In the genomic region with DNA sequence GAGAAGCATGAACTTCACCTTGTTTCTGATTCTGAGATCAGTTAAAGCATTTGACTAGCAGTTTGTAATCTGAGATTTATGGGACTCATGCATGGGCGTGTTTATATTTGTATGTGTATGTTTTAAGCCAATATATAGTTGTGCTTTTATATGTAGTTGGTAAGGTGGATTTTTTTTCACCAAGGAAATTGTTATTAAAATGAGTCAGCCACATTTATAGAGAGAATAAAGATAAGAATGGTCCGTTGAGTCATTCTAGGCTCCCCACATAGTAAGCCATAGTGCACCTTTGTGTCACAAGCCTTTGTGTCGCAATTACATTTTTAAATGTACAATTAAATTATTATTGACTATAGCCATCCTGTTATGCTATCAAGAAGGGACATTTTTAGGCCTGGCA, we compare ENCODE assay signal across 16 cellular contexts.
DNase-seq lines count a peak whose midpoint lies in the region; ATAC-seq, FAIRE-seq and TF ChIP-seq lines count a peak whose summit lies in the region.
"Had no signal": no experiment of that assay in that cellular context is flagged by ENCODE, and none has a peak within 500 bp of the region (broad histone marks: within the 10 kb centered on the region; RNA-seq: fewer than 3 reads in every experiment).

No MANE protein-coding gene starts in this region.

- FAIRE-seq in small intestine (lab: Jason Lieb, UNC): peak; percentile 57
- FAIRE-seq: GM18507 had no signal

- TF ChIP-seq POLR2A in esophagus squamous epithelium (IDR thresholded peaks at IDR 0.05) (no peak), spleen (IDR thresholded peaks at IDR 0.05) (no peak)

- POLR2A ChIA-PET in HEK293 (lab: Yijun Ruan, JAX): no interaction called here

- TF ChIP-seq CTCF in HEK293 (tag by site-specific recombination; IDR thresholded peaks at IDR 0.05) (no peak), RWPE2 (IDR thresholded peaks at IDR 0.05; ENCODE audit: poor library complexity, severe bottlenecking) (no peak), esophagus squamous epithelium (IDR thresholded peaks at IDR 0.05) (no peak), spleen (IDR thresholded peaks at IDR 0.05 in 8 of 11, conservative IDR thresholded peaks at IDR 0.05 in 3 of 11) (no peak)

- CTCF ChIA-PET in HEK293 (lab: Yijun Ruan, JAX): interaction anchor here (0.6 to 0.7 kb wide), 2 partner anchors 48 to 333 kb away, joined by 3 to 4 read pairs; a partner anchor contains a TSS

- H3K36me3 ChIP-seq in HEK293 (ENCODE audit: control insufficient read depth in 2 of 2, insufficient read depth in 1 of 2, low read length in 2 of 2) (peaks cover 3 to 8% of the 10 kb centered on the region in 2 experiments; a peak in 2 of 3 replicates), RWPE2 (ENCODE audit: low read depth) (peaks cover 35% of the 10 kb centered on the region), esophagus squamous epithelium (peaks cover 0 to 43% (median 0%) of the 10 kb centered on the region in 3 donors), small intestine (ENCODE audit: control insufficient read depth in 2 of 2, insufficient read depth in 2 of 2, low read length in 2 of 2) (no peaks in the 10 kb centered on the region), spleen (peaks cover 0 to 48% (median 0%) of the 10 kb centered on the region in 6 donors)
- H3K36me3 ChIP-seq: prostate gland had no signal

- ATAC-seq in RWPE2 (ENCODE audit: low read depth) (peak; percentile 87), HG02759 (IDR thresholded peaks at IDR 0.05; ENCODE audit: unreplicated experiment) (no peak)

- H3K27ac ChIP-seq in HEK293 (ENCODE audit: extremely low read depth, low read depth, low read length) (no peak overlapping the region), RWPE2 (ENCODE audit: poor library complexity, severe bottlenecking) (peak overlapping the region; percentile 37), esophagus squamous epithelium (peak overlapping the region in 3 of 4 donors; percentile 50 to 68 (median 59)), small intestine (ENCODE audit: low read depth in 1 of 2, low read length in 1 of 2) (peak overlapping the region; percentile 84 to 85), spleen (no peak overlapping the region)
- H3K27ac ChIP-seq: BLaER1 treated with 17β-estradiol and CSF1 and Interleukin-3, amounts not matched to agents 10 nM and 100 nM; prostate gland had no signal

- H3K9me3 ChIP-seq in HEK293 (ENCODE audit: control insufficient read depth, insufficient read depth, low read depth, low read length): no peaks in the 10 kb centered on the region
- no peaks in the 10 kb centered on the region for H3K9me3 ChIP-seq in RWPE2 (ENCODE audit: severe bottlenecking)
- H3K9me3 ChIP-seq in esophagus squamous epithelium: no peaks in the 10 kb centered on the region
- H3K9me3 ChIP-seq in small intestine (ENCODE audit: control insufficient read depth, low read depth): no peaks in the 10 kb centered on the region
- no peaks in the 10 kb centered on the region for H3K9me3 ChIP-seq in spleen
- H3K9me3 ChIP-seq: BLaER1 treated with 17β-estradiol and CSF1 and Interleukin-3, amounts not matched to agents 10 nM and 100 nM; prostate gland had no signal

- intact Hi-C loops in esophagus squamous epithelium (cut with DNase I): no loop called here
- intact Hi-C loops in spleen (cut with DNase I; ENCODE audit: low total_unique reads): no loop called here

- 82 to 85% methylated on average over 3 of the region's 3 CpGs for WGBS in esophagus squamous epithelium, 2 donors
- WGBS in small intestine, 3 donors: 16 to 68% (median 37%) methylated on average over 3 of the region's 3 CpGs
- 92 to 96% (median 94%) methylated on average over 3 of the region's 3 CpGs for WGBS in spleen, 5 donors

- DNase-seq in RWPE2 (ENCODE audit: low spot score) (no peak), esophagus squamous epithelium (lab: John Stamatoyannopoulos, UW) (no peak), small intestine (peak; percentile 88), spleen (no peak), DMS79 treated with DMSO at 0.1 percent for 48 hours (lab: John Stamatoyannopoulos, UW) (no peak)
- DNase-seq in stimulated activated CD4-positive, alpha-beta T cell treated with anti-CD3 and anti-CD28 coated beads, Interleukin-4, amount 100 ng/mL, for 4 hours: no peak
- DNase-seq: activated naive CD4-positive, alpha-beta T cell; foreskin melanocyte; islet precursor cell; NCI-H524 treated with DMSO at 0.1 percent for 48 hours; stimulated activated CD4-positive, alpha-beta T cell treated with anti-CD3 and anti-CD28 coated beads, Interleukin-1b, Interleukin-23, amount 100 ng/mL, for 48 hours had no signal

- no peak overlapping the region for H3K4me3 ChIP-seq in HEK293 (ENCODE audit: low read depth, low read length)
- H3K4me3 ChIP-seq in RWPE2 (ENCODE audit: severe bottlenecking): no peak overlapping the region
- H3K4me3 ChIP-seq in esophagus squamous epithelium: no peak overlapping the region
- no peak overlapping the region for H3K4me3 ChIP-seq in small intestine (ENCODE audit: low read depth in 1 of 2, low read length in 2 of 2)
- no peak overlapping the region for H3K4me3 ChIP-seq in spleen
- H3K4me3 ChIP-seq: BLaER1 treated with 17β-estradiol and CSF1 and Interleukin-3, amounts not matched to agents 10 nM and 100 nM; prostate gland had no signal

- no peaks in the 10 kb centered on the region for H3K27me3 ChIP-seq in RWPE2 (ENCODE audit: insufficient read depth, poor library complexity, severe bottlenecking)
- no peaks in the 10 kb centered on the region for H3K27me3 ChIP-seq in esophagus squamous epithelium
- H3K27me3 ChIP-seq in small intestine (ENCODE audit: control insufficient read depth in 2 of 2, insufficient read depth in 2 of 2, low read length in 2 of 2): no peaks in the 10 kb centered on the region
- H3K27me3 ChIP-seq in spleen (replicated peaks in 1 of 7): no peaks in the 10 kb centered on the region
- H3K27me3 ChIP-seq: BLaER1 treated with 17β-estradiol and CSF1 and Interleukin-3, amounts not matched to agents 10 nM and 100 nM had no signal

- peaks cover 18% of the 10 kb centered on the region for H3K4me1 ChIP-seq in HEK293 (ENCODE audit: control insufficient read depth, insufficient read depth, low read length)
- peaks cover 31% of the 10 kb centered on the region for H3K4me1 ChIP-seq in RWPE2 (ENCODE audit: insufficient read depth, poor library complexity, severe bottlenecking)
- peaks cover 0 to 22% (median 2%) of the 10 kb centered on the region in 3 donors for H3K4me1 ChIP-seq in esophagus squamous epithelium
- peaks cover 0 to 3% of the 10 kb centered on the region in 2 donors for H3K4me1 ChIP-seq in small intestine (ENCODE audit: control insufficient read depth in 2 of 2, insufficient read depth in 1 of 2, low read depth in 1 of 2, low read length in 1 of 2)
- H3K4me1 ChIP-seq in spleen: no peaks in the 10 kb centered on the region
- H3K4me1 ChIP-seq: prostate gland had no signal

TF ChIP-seq in HEK293, 187 proteins besides CTCF, POLR2A, EP300 and RAD21 (continues in another document):
- TF ChIP-seq HOXD13 (CRISPR knock-in tag; IDR thresholded peaks at IDR 0.05; ENCODE audit: borderline replicate concordance) (0 out of 2 replicates have a peak, but pooled peaks have one; percentile 43), ZNF624 (tag by site-specific recombination; IDR thresholded peaks at IDR 0.05) (no peak), FEZF1 (tag by site-specific recombination; IDR thresholded peaks at IDR 0.05) (peak; percentile 88), ZNF335 (tag by site-specific recombination; conservative IDR thresholded peaks at IDR 0.05) (no peak), ZNF473 (tag by site-specific recombination; IDR thresholded peaks at IDR 0.05) (no peak), ZSCAN30 (tag by site-specific recombination; IDR thresholded peaks at IDR 0.05) (no peak)
- TF ChIP-seq, protein P1, sequence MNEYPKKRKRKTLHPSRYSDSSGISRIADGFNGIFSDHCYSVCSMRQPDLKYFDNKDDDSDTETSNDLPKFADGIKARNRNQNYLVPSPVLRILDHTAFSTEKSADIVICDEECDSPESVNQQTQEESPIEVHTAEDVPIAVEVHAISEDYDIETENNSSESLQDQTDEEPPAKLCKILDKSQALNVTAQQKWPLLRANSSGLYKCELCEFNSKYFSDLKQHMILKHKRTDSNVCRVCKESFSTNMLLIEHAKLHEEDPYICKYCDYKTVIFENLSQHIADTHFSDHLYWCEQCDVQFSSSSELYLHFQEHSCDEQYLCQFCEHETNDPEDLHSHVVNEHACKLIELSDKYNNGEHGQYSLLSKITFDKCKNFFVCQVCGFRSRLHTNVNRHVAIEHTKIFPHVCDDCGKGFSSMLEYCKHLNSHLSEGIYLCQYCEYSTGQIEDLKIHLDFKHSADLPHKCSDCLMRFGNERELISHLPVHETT (tag by site-specific recombination; IDR thresholded peaks at IDR 0.05): no peak
- TF ChIP-seq, protein P2, sequence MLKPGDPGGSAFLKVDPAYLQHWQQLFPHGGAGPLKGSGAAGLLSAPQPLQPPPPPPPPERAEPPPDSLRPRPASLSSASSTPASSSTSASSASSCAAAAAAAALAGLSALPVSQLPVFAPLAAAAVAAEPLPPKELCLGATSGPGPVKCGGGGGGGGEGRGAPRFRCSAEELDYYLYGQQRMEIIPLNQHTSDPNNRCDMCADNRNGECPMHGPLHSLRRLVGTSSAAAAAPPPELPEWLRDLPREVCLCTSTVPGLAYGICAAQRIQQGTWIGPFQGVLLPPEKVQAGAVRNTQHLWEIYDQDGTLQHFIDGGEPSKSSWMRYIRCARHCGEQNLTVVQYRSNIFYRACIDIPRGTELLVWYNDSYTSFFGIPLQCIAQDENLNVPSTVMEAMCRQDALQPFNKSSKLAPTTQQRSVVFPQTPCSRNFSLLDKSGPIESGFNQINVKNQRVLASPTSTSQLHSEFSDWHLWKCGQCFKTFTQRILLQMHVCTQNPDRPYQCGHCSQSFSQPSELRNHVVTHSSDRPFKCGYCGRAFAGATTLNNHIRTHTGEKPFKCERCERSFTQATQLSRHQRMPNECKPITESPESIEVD (tag by site-specific recombination; IDR thresholded peaks at IDR 0.05): peak; percentile 55
- TF ChIP-seq, protein P3, sequence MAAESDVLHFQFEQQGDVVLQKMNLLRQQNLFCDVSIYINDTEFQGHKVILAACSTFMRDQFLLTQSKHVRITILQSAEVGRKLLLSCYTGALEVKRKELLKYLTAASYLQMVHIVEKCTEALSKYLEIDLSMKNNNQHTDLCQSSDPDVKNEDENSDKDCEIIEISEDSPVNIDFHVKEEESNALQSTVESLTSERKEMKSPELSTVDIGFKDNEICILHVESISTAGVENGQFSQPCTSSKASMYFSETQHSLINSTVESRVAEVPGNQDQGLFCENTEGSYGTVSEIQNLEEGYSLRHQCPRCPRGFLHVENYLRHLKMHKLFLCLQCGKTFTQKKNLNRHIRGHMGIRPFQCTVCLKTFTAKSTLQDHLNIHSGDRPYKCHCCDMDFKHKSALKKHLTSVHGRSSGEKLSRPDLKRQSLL (tag by site-specific recombination; IDR thresholded peaks at IDR 0.05): 0 out of 2 replicates have a peak, but pooled peaks have one; percentile 11

Comparison
In these comparisons a context has a peak if more than half of its experiments do, and no peak if none do; other contexts are left out.
1. H3K27ac ChIP-seq: peak in RWPE2 (single experiment), esophagus squamous epithelium (3 of 4) and small intestine (2 of 2); none in HEK293 (single experiment) and spleen (0 of 8).